4 cellular contexts compared by ENCODE assay signal in genomic region chrX:118817257-118817656, GRCh38. TPM values are rescaled to one million over a fixed set of nuclear protein-coding genes. Genes with fewer than 3 reads are reported as not detected.
"Had no signal": no experiment of that assay in that cellular context is flagged by ENCODE, and none has a peak within 500 bp of the region (broad histone marks: within the 10 kb centered on the region; RNA-seq: fewer than 3 reads in every experiment).

No MANE protein-coding gene starts in this region.

RNA-seq across cellular contexts. Expression of gene ZCCHC12, which starts 6.4 kb away (rescaled TPM):
- total RNA-seq: suprapubic skin, thoracic aorta, tibial nerve, ureter had no signal
